1 cellular context compared by ENCODE assay signal in the genomic region with DNA sequence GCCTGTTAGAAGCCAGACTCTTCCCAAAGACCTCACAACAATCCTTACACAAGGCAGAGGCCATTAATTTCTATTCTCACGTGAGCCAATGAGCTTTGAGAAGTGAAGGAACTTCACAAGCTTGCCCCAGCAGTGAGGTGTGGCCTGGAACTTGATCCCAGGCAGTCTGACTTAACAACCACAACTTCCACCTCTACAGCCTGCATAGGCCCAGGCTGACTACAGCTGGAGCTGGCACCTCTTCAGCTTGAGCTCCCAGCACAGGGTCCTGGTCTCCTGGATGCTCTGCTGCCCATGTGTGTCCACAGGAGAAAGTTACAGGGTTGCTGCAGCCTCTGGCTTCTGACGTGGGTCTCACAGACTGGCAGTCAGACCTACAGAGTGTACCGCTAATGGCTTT.
TF ChIP-seq lines count a peak whose summit lies in the region.

No MANE protein-coding gene starts in this region.

TF ChIP-seq in GM23338, 12 proteins besides CTCF, POLR2A, EP300 and RAD21 (continued from another document):
- TF ChIP-seq, protein P1, sequence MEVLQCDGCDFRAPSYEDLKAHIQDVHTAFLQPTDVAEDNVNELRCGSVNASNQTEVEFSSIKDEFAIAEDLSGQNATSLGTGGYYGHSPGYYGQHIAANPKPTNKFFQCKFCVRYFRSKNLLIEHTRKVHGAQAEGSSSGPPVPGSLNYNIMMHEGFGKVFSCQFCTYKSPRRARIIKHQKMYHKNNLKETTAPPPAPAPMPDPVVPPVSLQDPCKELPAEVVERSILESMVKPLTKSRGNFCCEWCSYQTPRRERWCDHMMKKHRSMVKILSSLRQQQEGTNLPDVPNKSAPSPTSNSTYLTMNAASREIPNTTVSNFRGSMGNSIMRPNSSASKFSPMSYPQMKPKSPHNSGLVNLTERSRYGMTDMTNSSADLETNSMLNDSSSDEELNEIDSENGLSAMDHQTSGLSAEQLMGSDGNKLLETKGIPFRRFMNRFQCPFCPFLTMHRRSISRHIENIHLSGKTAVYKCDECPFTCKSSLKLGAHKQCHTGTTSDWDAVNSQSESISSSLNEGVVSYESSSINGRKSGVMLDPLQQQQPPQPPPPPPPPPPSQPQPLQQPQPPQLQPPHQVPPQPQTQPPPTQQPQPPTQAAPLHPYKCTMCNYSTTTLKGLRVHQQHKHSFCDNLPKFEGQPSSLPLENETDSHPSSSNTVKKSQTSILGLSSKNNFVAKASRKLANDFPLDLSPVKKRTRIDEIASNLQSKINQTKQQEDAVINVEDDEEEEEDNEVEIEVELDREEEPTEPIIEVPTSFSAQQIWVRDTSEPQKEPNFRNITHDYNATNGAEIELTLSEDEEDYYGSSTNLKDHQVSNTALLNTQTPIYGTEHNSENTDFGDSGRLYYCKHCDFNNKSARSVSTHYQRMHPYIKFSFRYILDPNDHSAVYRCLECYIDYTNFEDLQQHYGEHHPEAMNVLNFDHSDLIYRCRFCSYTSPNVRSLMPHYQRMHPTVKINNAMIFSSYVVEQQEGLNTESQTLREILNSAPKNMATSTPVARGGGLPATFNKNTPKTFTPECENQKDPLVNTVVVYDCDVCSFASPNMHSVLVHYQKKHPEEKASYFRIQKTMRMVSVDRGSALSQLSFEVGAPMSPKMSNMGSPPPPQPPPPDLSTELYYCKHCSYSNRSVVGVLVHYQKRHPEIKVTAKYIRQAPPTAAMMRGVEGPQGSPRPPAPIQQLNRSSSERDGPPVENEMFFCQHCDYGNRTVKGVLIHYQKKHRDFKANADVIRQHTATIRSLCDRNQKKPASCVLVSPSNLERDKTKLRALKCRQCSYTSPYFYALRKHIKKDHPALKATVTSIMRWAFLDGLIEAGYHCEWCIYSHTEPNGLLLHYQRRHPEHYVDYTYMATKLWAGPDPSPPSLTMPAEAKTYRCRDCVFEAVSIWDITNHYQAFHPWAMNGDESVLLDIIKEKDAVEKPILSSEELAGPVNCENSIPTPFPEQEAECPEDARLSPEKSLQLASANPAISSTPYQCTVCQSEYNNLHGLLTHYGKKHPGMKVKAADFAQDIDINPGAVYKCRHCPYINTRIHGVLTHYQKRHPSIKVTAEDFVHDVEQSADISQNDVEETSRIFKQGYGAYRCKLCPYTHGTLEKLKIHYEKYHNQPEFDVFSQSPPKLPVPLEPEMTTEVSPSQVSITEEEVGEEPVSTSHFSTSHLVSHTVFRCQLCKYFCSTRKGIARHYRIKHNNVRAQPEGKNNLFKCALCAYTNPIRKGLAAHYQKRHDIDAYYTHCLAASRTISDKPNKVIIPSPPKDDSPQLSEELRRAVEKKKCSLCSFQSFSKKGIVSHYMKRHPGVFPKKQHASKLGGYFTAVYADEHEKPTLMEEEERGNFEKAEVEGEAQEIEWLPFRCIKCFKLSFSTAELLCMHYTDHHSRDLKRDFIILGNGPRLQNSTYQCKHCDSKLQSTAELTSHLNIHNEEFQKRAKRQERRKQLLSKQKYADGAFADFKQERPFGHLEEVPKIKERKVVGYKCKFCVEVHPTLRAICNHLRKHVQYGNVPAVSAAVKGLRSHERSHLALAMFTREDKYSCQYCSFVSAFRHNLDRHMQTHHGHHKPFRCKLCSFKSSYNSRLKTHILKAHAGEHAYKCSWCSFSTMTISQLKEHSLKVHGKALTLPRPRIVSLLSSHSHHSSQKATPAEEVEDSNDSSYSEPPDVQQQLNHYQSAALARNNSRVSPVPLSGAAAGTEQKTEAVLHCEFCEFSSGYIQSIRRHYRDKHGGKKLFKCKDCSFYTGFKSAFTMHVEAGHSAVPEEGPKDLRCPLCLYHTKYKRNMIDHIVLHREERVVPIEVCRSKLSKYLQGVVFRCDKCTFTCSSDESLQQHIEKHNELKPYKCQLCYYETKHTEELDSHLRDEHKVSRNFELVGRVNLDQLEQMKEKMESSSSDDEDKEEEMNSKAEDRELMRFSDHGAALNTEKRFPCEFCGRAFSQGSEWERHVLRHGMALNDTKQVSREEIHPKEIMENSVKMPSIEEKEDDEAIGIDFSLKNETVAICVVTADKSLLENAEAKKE (CRISPR knock-in tag; IDR thresholded peaks at IDR 0.05), result no peak
- TF ChIP-seq JUNB (IDR thresholded peaks at IDR 0.05; ENCODE audit: unreplicated experiment) (no peak), ZNF114 (CRISPR knock-in tag; IDR thresholded peaks at IDR 0.05) (no peak), STAT1 (IDR thresholded peaks at IDR 0.05; ENCODE audit: unreplicated experiment) (no peak), REST (IDR thresholded peaks at IDR 0.05; ENCODE audit: unreplicated experiment) (no peak), EZH2phosphoT487 (IDR thresholded peaks at IDR 0.05; ENCODE audit: unreplicated experiment) (no peak), ZNF331 (CRISPR knock-in tag; IDR thresholded peaks at IDR 0.05; ENCODE audit: low read depth) (no peak), NANOG (IDR thresholded peaks at IDR 0.05; ENCODE audit: borderline replicate concordance) (no peak)
- TF ChIP-seq, protein P2, sequence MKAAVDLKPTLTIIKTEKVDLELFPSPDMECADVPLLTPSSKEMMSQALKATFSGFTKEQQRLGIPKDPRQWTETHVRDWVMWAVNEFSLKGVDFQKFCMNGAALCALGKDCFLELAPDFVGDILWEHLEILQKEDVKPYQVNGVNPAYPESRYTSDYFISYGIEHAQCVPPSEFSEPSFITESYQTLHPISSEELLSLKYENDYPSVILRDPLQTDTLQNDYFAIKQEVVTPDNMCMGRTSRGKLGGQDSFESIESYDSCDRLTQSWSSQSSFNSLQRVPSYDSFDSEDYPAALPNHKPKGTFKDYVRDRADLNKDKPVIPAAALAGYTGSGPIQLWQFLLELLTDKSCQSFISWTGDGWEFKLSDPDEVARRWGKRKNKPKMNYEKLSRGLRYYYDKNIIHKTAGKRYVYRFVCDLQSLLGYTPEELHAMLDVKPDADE (IDR thresholded peaks at IDR 0.05), result no peak
